ENCODE assay signal across 25 cellular contexts in the genomic region with DNA sequence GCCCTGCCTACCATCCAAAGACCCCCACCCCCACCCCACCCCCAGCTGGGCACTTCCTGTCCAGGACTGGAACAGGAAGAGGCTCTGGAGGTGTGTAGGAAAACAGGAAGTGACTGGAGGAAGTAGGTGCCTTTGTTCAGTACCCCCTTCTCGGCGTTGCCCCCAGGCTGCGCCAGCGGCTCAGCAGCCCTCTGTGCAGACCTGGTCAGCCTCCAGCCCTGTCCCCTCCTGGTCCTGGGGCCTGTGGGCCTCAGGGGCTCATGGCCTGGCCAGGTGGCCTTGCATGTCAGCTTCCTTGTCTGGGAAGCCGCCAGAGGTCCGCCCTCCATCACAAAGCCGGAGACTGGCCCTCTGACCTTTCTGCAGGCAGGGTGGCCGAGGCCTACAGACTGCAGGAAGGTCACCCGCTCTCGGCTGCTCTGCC. TPM values are rescaled to one million over a fixed set of nuclear protein-coding genes. Genes with fewer than 3 reads are reported as not detected.
DNase-seq lines count a peak whose midpoint lies in the region; ATAC-seq, FAIRE-seq and TF ChIP-seq lines count a peak whose summit lies in the region.
"Had no signal": no experiment of that assay in that cellular context is flagged by ENCODE, and none has a peak within 500 bp of the region (broad histone marks: within the 10 kb centered on the region; RNA-seq: fewer than 3 reads in every experiment).

No MANE protein-coding gene starts in this region.

- peaks cover 11% of the 10 kb centered on the region for H3K36me3 Mint-ChIP-seq in effector memory CD8-positive, alpha-beta T cell (ENCODE audit: insufficient read depth)
- H3K36me3 Mint-ChIP-seq: activated CD8-positive, alpha-beta memory T cell treated with anti-CD3 and anti-CD28 coated beads, Interleukin-2, amount 10 ng/mL, durations not matched to agents 7 days and 5 days had no signal

- no peak overlapping the region for H3K4me3 Mint-ChIP-seq in effector memory CD8-positive, alpha-beta T cell
- H3K4me3 Mint-ChIP-seq: activated CD8-positive, alpha-beta memory T cell treated with anti-CD3 and anti-CD28 coated beads, Interleukin-2, amount 10 ng/mL, durations not matched to agents 7 days and 5 days; activated naive CD4-positive, alpha-beta T cell treated with anti-CD3 and anti-CD28 coated beads for 36 hours; nephron progenitor cell had no signal

- TF ChIP-seq CTCF in heart right ventricle (IDR thresholded peaks at IDR 0.05) (no peak), right lobe of liver (IDR thresholded peaks at IDR 0.05) (no peak), pancreas (IDR thresholded peaks at IDR 0.05) (no peak)

- H3K9me3 ChIP-seq in heart right ventricle (no peaks in the 10 kb centered on the region), right lobe of liver (no peaks in the 10 kb centered on the region), pancreas (no peaks in the 10 kb centered on the region)
- H3K9me3 ChIP-seq: A549, BE2C, Caco-2, mucosa of descending colon, sigmoid colon, tibial nerve had no signal

- TF ChIP-seq POLR2A in right lobe of liver (IDR thresholded peaks at IDR 0.05), result no peak

- intact Hi-C loops in heart right ventricle (cut with DNase I) (no loop called here), cardiac septum (cut with DNase I) (no loop called here), right lobe of liver (cut with DNase I) (no loop called here), pancreas (cut with DNase I) (no loop called here)

- DNase-seq in heart right ventricle (no peak), cardiac septum (ENCODE audit: low spot score) (no peak), right lobe of liver (no peak), NCI-H146 treated with DMSO at 0.1 percent for 48 hours (lab: John Stamatoyannopoulos, UW; ENCODE audit: unreplicated experiment) (no peak), pancreas (no peak)
- no peak for DNase-seq in effector memory CD8-positive, alpha-beta T cell
- DNase-seq: activated CD8-positive, alpha-beta memory T cell treated with anti-CD3 and anti-CD28 coated beads, Interleukin-2, amount 10 ng/mL, durations not matched to agents 7 days and 5 days; activated naive CD4-positive, alpha-beta T cell treated with anti-CD3 and anti-CD28 coated beads for 36 hours; BE2C; Caco-2; cortex of kidney; GOT3; left colon; mucosa of descending colon; NCI-H146; NCI-H510A treated with DMSO at 0.1 percent for 48 hours; nephron progenitor cell; sigmoid colon; stimulated activated CD4-positive, alpha-beta T cell treated with anti-CD3 and anti-CD28 coated beads, Interleukin-15, amount 100 ng/mL, for 24 hours; stimulated activated naive CD8-positive, alpha-beta T cell treated with anti-CD3 and anti-CD28 coated beads, Interleukin-15, amount 100 ng/mL, for 72 hours had no signal

- H3K27me3 ChIP-seq in heart right ventricle, result peaks cover 0 to 24% (median 13%) of the 10 kb centered on the region in 7 donors
- no peaks in the 10 kb centered on the region for H3K27me3 ChIP-seq in right lobe of liver
- H3K27me3 ChIP-seq in pancreas, result peaks cover 0 to 4% (median 0%) of the 10 kb centered on the region in 4 donors

- 68 to 71% methylated on average over 10 of the region's 10 CpGs for WGBS in heart right ventricle, 2 donors
- no CpG with 5 or more reads among the region's 10 CpGs for WGBS in right lobe of liver (ENCODE audit: insufficient coverage, low coverage, low lambda C conversion rate, missing lambda C conversion rate)
- 80 to 85% methylated on average over 10 of the region's 10 CpGs for WGBS in pancreas, 2 donors

- H3K27me3 Mint-ChIP-seq in effector memory CD8-positive, alpha-beta T cell, result no peaks in the 10 kb centered on the region
- H3K27me3 Mint-ChIP-seq: activated CD8-positive, alpha-beta memory T cell treated with anti-CD3 and anti-CD28 coated beads, Interleukin-2, amount 10 ng/mL, durations not matched to agents 7 days and 5 days; stimulated activated naive CD8-positive, alpha-beta T cell treated with anti-CD3 and anti-CD28 coated beads, Interleukin-15, amount 100 ng/mL, for 72 hours had no signal

- peak overlapping the region in 1 of 10 donors; percentile 8 for H3K4me3 ChIP-seq in heart right ventricle
- H3K4me3 ChIP-seq in right lobe of liver, result no peak overlapping the region
- H3K4me3 ChIP-seq in pancreas, result no peak overlapping the region
- H3K4me3 ChIP-seq: A549, mucosa of descending colon, sigmoid colon, tibial nerve had no signal

- ATAC-seq in heart right ventricle (peak in 7 of 8 donors; percentile 13 to 61 (median 48)), right lobe of liver (peak; percentile 9 to 34 (median 25)), pancreas (no peak), GM21367 (IDR thresholded peaks at IDR 0.05; ENCODE audit: unreplicated experiment) (no peak), HG02678 (IDR thresholded peaks at IDR 0.05; ENCODE audit: unreplicated experiment) (no peak)
- no peak for ATAC-seq in effector memory CD8-positive, alpha-beta T cell (replicated peaks)
- ATAC-seq: A549; activated CD8-positive, alpha-beta memory T cell treated with anti-CD3 and anti-CD28 coated beads, Interleukin-2, amount 10 ng/mL, durations not matched to agents 7 days and 5 days; left colon; mucosa of descending colon; Panc1; stimulated activated naive CD8-positive, alpha-beta T cell treated with anti-CD3 and anti-CD28 coated beads, Interleukin-15, amount 100 ng/mL, for 72 hours had no signal

- no peaks in the 10 kb centered on the region for H3K9me3 Mint-ChIP-seq in effector memory CD8-positive, alpha-beta T cell
- H3K9me3 Mint-ChIP-seq: activated naive CD4-positive, alpha-beta T cell treated with anti-CD3 and anti-CD28 coated beads for 36 hours; nephron progenitor cell; stimulated activated naive CD8-positive, alpha-beta T cell treated with anti-CD3 and anti-CD28 coated beads, Interleukin-15, amount 100 ng/mL, for 72 hours had no signal

- H3K27ac ChIP-seq in heart right ventricle, result peak overlapping the region in 9 of 10 donors; percentile 20 to 75 (median 62)
- H3K27ac ChIP-seq in right lobe of liver, result no peak overlapping the region
- no peak overlapping the region for H3K27ac ChIP-seq in pancreas
- H3K27ac ChIP-seq: A549, sigmoid colon, tibial nerve had no signal

- peak overlapping the region; percentile 25 to 65 for H3K27ac Mint-ChIP-seq in effector memory CD8-positive, alpha-beta T cell
- H3K27ac Mint-ChIP-seq: activated CD8-positive, alpha-beta memory T cell treated with anti-CD3 and anti-CD28 coated beads, Interleukin-2, amount 10 ng/mL, durations not matched to agents 7 days and 5 days had no signal

- H3K36me3 ChIP-seq in heart right ventricle (peaks cover 0 to 14% (median 0%) of the 10 kb centered on the region in 9 donors), right lobe of liver (no peaks in the 10 kb centered on the region), pancreas (no peaks in the 10 kb centered on the region)
- H3K36me3 ChIP-seq: BE2C, sigmoid colon, tibial nerve had no signal

- FAIRE-seq in pancreas (lab: Jason Lieb, UNC), result no peak
- FAIRE-seq: A549 had no signal

- peaks cover 0 to 25% (median 9%) of the 10 kb centered on the region in 9 donors for H3K4me1 ChIP-seq in heart right ventricle
- no peaks in the 10 kb centered on the region for H3K4me1 ChIP-seq in right lobe of liver
- no peaks in the 10 kb centered on the region for H3K4me1 ChIP-seq in pancreas
- H3K4me1 ChIP-seq: A549, BE2C, Caco-2 had no signal

- H3K4me1 Mint-ChIP-seq in effector memory CD8-positive, alpha-beta T cell (ENCODE audit: low read depth in 2 of 2), result peaks cover 7 to 27% of the 10 kb centered on the region in 2 donors

RNA-seq across cellular contexts. Expression of a gene that starts 26.0 kb away (rescaled TPM):
- 1 to 10 TPM; 3.8 to 9.3 (median 6.3) TPM for total RNA-seq in heart right ventricle
- 10 to 100 TPM in 1 of 2 donors, 1 to 10 TPM in 1; 4.5 to 10.8 TPM for polyA plus RNA-seq in heart right ventricle
- 5.8 TPM for total RNA-seq in cardiac septum
- 10 to 100 TPM in 1 of 6 experiments, 1 to 10 TPM in 5; 5.3 to 15.1 (median 8.0) TPM for total RNA-seq in right lobe of liver
- total RNA-seq in pancreas, result 1 to 10 TPM in 4 of 6 donors, under 1 TPM in 2; 0.79 to 3.1 (median 1.4) TPM
- 1 to 10 TPM; 4.6 to 6.8 TPM for polyA plus RNA-seq in pancreas
- total RNA-seq: Caco-2 had no signal

RNA-seq across cellular contexts. Expression of a gene that starts 32.1 kb away (rescaled TPM):
- total RNA-seq in heart right ventricle, result under 1 TPM in 3 of 10 donors, not detected in 7; 0.49 to 0.59 (median 0.53) TPM
- polyA plus RNA-seq in heart right ventricle, result under 1 TPM; 0.38 to 0.88 TPM
- total RNA-seq in cardiac septum, result not detected
- 1 to 10 TPM in 1 of 6 experiments, under 1 TPM in 1, not detected in 4; 0.57 to 3.3 TPM for total RNA-seq in right lobe of liver
- 1 to 10 TPM in 5 of 6 donors, under 1 TPM in 1; 0.43 to 5.0 (median 2.4) TPM for total RNA-seq in pancreas
- polyA plus RNA-seq in pancreas, result 10 to 100 TPM in 1 of 2 donors, 1 to 10 TPM in 1; 7.0 to 15.5 TPM
- total RNA-seq: activated CD8-positive, alpha-beta memory T cell treated with anti-CD3 and anti-CD28 coated beads, Interleukin-2, amount 10 ng/mL, durations not matched to agents 7 days and 5 days; activated naive CD4-positive, alpha-beta T cell treated with anti-CD3 and anti-CD28 coated beads for 36 hours; Caco-2; left colon; mucosa of descending colon; sigmoid colon; tibial nerve had no signal
- polyA plus RNA-seq: A549 had no signal

Comparison
In these comparisons a context has a peak if more than half of its experiments do, and no peak if none do; other contexts are left out.
1. ATAC-seq: peak in heart right ventricle (7 of 8) and right lobe of liver (4 of 4); none in effector memory CD8-positive, alpha-beta T cell (single experiment), pancreas (0 of 4), GM21367 (single experiment) and HG02678 (single experiment).
2. H3K27ac ChIP-seq: peak in heart right ventricle (9 of 10); none in right lobe of liver (0 of 3) and pancreas (0 of 4).